18 cellular contexts compared by ENCODE assay signal in the genomic region with DNA sequence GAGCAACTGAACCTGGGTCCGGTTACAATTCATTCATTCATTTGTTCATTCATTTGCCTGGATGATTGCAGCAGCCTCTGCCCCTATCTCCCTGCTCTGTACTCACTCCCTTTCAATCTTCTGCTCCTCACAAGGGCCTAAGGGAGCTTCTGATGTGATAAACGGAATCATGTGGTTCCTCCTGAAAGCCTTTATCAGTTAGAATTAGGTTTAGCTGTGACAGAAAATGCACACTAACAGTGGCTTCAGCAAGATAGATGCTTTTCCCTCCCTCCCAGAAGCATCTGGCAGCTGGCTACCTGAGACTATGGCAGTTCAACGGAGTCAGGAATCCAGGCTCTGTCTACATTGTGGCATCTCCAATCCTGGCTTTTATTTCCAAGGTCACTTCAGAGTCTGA.
"Had no signal": no experiment of that assay in that cellular context is flagged by ENCODE, and none has a peak within 500 bp of the region (broad histone marks: within the 10 kb centered on the region; RNA-seq: fewer than 3 reads in every experiment).

No MANE protein-coding gene starts in this region.

- H3K27me3 ChIP-seq: colonic mucosa, gastrocnemius medialis, right atrium auricular region, transverse colon had no signal

- H3K4me1 Mint-ChIP-seq: activated CD4-positive, alpha-beta T cell treated with anti-CD3 and anti-CD28 coated beads, Interleukin-2, amount 10 ng/mL, durations not matched to agents 24 days and 14 days; activated naive CD8-positive, alpha-beta T cell treated with anti-CD3 and anti-CD28 coated beads, Interleukin-2, amount 50 U/mL, for 24 hours; central memory CD8-positive, alpha-beta T cell; T-cell had no signal

- ATAC-seq: activated CD8-positive, alpha-beta T cell treated with anti-CD3 and anti-CD28 coated beads for 36 hours; activated naive CD8-positive, alpha-beta T cell treated with anti-CD3 and anti-CD28 coated beads, Interleukin-2, amount 50 U/mL, for 24 hours; activated T-cell treated with anti-CD3 and anti-CD28 coated beads, Interleukin-2, amount 50 U/mL, for 4 hours; gastrocnemius medialis; naive thymus-derived CD8-positive, alpha-beta T cell; stimulated activated naive CD8-positive, alpha-beta T cell treated with anti-CD3 and anti-CD28 coated beads, Interleukin-15, amount 100 ng/mL, for 72 hours; T-cell had no signal

- H3K9me3 Mint-ChIP-seq: activated CD4-positive, alpha-beta T cell treated with anti-CD3 and anti-CD28 coated beads, Interleukin-2, amount 10 ng/mL, durations not matched to agents 24 days and 14 days; activated CD8-positive, alpha-beta T cell treated with anti-CD3 and anti-CD28 coated beads for 36 hours; activated naive CD4-positive, alpha-beta T cell treated with anti-CD3 and anti-CD28 coated beads, Interleukin-2, amount 10 ng/mL, durations not matched to agents 7 days and 5 days; activated naive CD8-positive, alpha-beta T cell treated with anti-CD3 and anti-CD28 coated beads, Interleukin-2, amount 50 U/mL, for 24 hours; activated T-cell treated with anti-CD3 and anti-CD28 coated beads, Interleukin-2, amount 50 U/mL, for 4 hours; central memory CD8-positive, alpha-beta T cell; naive thymus-derived CD8-positive, alpha-beta T cell; stimulated activated naive CD8-positive, alpha-beta T cell treated with anti-CD3 and anti-CD28 coated beads, Interleukin-15, amount 100 ng/mL, for 72 hours; T-cell had no signal

- H3K36me3 Mint-ChIP-seq: activated naive CD4-positive, alpha-beta T cell treated with anti-CD3 and anti-CD28 coated beads, Interleukin-2, amount 10 ng/mL, durations not matched to agents 7 days and 5 days; naive thymus-derived CD8-positive, alpha-beta T cell; T-cell had no signal

- H3K4me1 ChIP-seq: colonic mucosa, right atrium auricular region had no signal

- H3K27ac Mint-ChIP-seq: activated CD4-positive, alpha-beta T cell treated with anti-CD3 and anti-CD28 coated beads, Interleukin-2, amount 10 ng/mL, durations not matched to agents 24 days and 14 days; activated CD8-positive, alpha-beta T cell treated with anti-CD3 and anti-CD28 coated beads for 36 hours; activated naive CD4-positive, alpha-beta T cell treated with anti-CD3 and anti-CD28 coated beads, Interleukin-2, amount 10 ng/mL, durations not matched to agents 7 days and 5 days; activated naive CD8-positive, alpha-beta T cell treated with anti-CD3 and anti-CD28 coated beads, Interleukin-2, amount 50 U/mL, for 24 hours; naive thymus-derived CD8-positive, alpha-beta T cell; T-cell had no signal

- H3K9me3 ChIP-seq: colonic mucosa, gastrocnemius medialis, right atrium auricular region, suprapubic skin, transverse colon had no signal

- H3K4me3 Mint-ChIP-seq: activated CD4-positive, alpha-beta T cell treated with anti-CD3 and anti-CD28 coated beads, Interleukin-2, amount 10 ng/mL, durations not matched to agents 24 days and 14 days; activated CD8-positive, alpha-beta T cell treated with anti-CD3 and anti-CD28 coated beads for 36 hours; activated naive CD4-positive, alpha-beta T cell treated with anti-CD3 and anti-CD28 coated beads, Interleukin-2, amount 10 ng/mL, durations not matched to agents 7 days and 5 days; activated naive CD8-positive, alpha-beta T cell treated with anti-CD3 and anti-CD28 coated beads, Interleukin-2, amount 50 U/mL, for 24 hours; activated T-cell treated with anti-CD3 and anti-CD28 coated beads, Interleukin-2, amount 50 U/mL, for 4 hours; central memory CD8-positive, alpha-beta T cell; naive thymus-derived CD8-positive, alpha-beta T cell; stimulated activated naive CD8-positive, alpha-beta T cell treated with anti-CD3 and anti-CD28 coated beads, Interleukin-15, amount 100 ng/mL, for 72 hours; T-cell had no signal

- H3K36me3 ChIP-seq: colonic mucosa, gastrocnemius medialis, right atrium auricular region, suprapubic skin, transverse colon had no signal

- H3K4me3 ChIP-seq: colonic mucosa, gastrocnemius medialis, right atrium auricular region, SK-N-MC, suprapubic skin, transverse colon had no signal

- H3K27ac ChIP-seq: colonic mucosa, gastrocnemius medialis, right atrium auricular region, SK-N-MC, suprapubic skin, transverse colon had no signal

- DNase-seq: activated CD4-positive, alpha-beta T cell treated with anti-CD3 and anti-CD28 coated beads, Interleukin-2, amount 10 ng/mL, durations not matched to agents 24 days and 14 days; activated CD8-positive, alpha-beta T cell treated with anti-CD3 and anti-CD28 coated beads for 36 hours; activated naive CD4-positive, alpha-beta T cell treated with anti-CD3 and anti-CD28 coated beads, Interleukin-2, amount 10 ng/mL, durations not matched to agents 7 days and 5 days; activated naive CD8-positive, alpha-beta T cell treated with anti-CD3 and anti-CD28 coated beads, Interleukin-2, amount 50 U/mL, for 24 hours; activated T-cell treated with anti-CD3 and anti-CD28 coated beads, Interleukin-2, amount 50 U/mL, for 4 hours; aorta; colonic mucosa; gastrocnemius medialis; mesendoderm; naive thymus-derived CD8-positive, alpha-beta T cell; occipital lobe; stimulated activated naive CD8-positive, alpha-beta T cell treated with anti-CD3 and anti-CD28 coated beads, Interleukin-15, amount 100 ng/mL, for 72 hours; T-cell; transverse colon had no signal
